ENCODE assay signal across 8 cellular contexts in the genomic region with DNA sequence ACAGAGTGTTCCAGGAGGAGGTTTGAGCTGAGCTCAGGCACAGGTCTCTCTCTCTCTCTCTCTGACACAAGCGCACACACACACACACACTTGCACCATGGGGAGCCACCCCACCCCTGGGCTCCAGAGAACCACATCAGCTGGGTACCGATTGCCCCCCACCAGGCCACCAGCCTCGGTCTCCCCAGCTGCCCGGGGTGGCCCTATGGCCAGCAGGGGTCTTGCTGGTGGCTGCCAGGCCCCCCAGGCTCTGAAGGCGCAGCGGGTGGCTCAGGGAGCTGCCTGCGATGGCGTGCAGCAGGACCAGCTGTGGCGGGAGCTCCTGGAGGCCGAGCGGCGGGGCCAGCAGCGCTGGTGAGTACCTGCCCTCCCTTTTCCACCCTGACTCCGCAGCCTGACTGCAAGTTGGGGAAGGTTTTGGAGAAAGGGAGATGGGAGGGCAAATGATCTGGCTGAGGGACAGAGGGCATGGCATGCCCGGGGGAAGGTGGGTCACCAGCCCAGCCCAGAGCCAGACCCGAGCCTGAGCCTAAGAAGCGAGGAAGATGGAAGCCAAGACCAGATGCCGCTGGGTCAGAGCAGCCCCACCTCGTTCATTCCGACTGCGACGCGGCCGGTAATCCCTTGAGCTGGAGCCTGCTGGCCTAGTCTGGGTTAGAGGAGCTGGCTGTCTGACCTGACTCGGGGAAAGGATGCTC. TPM values are rescaled to one million over a fixed set of nuclear protein-coding genes. Genes with fewer than 3 reads are reported as not detected.
DNase-seq lines count a peak whose midpoint lies in the region; ATAC-seq, FAIRE-seq and TF ChIP-seq lines count a peak whose summit lies in the region.

No MANE protein-coding gene starts in this region.

- no peak for TF ChIP-seq POLR2A in testis (IDR thresholded peaks at IDR 0.05)

- TF ChIP-seq CTCF in SK-N-SH (IDR thresholded peaks at IDR 0.05) = no peak
- TF ChIP-seq CTCF in kidney epithelial cell (IDR thresholded peaks at IDR 0.05; ENCODE audit: insufficient read depth, low read length, poor library complexity, severe bottlenecking) = peak; percentile 5
- TF ChIP-seq CTCF in testis (IDR thresholded peaks at IDR 0.05) = no peak

- no peaks in the 10 kb centered on the region for H3K79me2 ChIP-seq in SK-N-SH (ENCODE audit: insufficient read depth)

- peak overlapping the region; percentile 96 for H2AFZ ChIP-seq in SK-N-SH (ENCODE audit: low read depth)

- H3K9ac ChIP-seq in SK-N-SH = peak overlapping the region; percentile 30

- no peak for TF ChIP-seq EP300 in SK-N-SH (IDR thresholded peaks at IDR 0.05; ENCODE audit: borderline replicate concordance in 1 of 2, low read depth in 1 of 2, low read length in 1 of 2)

- no peak for ATAC-seq in SK-N-SH treated with all-trans-retinoic acid at 6 μM for 48 hours
- ATAC-seq in HG02852 (IDR thresholded peaks at IDR 0.05; ENCODE audit: unreplicated experiment) = no peak

- no peak for FAIRE-seq in urothelium cell line (lab: Jason Lieb, UNC)

- DNase-seq in SK-N-SH (no peak), astrocyte of the hippocampus (ENCODE audit: low read depth, low spot score) (peak; percentile 43), kidney epithelial cell (ENCODE audit: low read depth) (no peak), testis (no peak), NCI-H1105 treated with DMSO at 0.1 percent for 48 hours (lab: John Stamatoyannopoulos, UW) (no peak), urothelium cell line (ENCODE audit: low spot score) (no peak)

- intact Hi-C loops in testis (cut with DNase I; ENCODE audit: low total_unique reads) = loop anchor here (10.0 kb wide), 1 partner anchor 311 kb away; no protein-coding TSS in a partner anchor

- peaks cover 8% of the 10 kb centered on the region for H3F3A ChIP-seq in SK-N-SH (replicated peaks; ENCODE audit: insufficient read depth)

- POLR2A ChIA-PET in SK-N-SH (lab: Yijun Ruan, JAX) = interaction anchor here (1.0 to 2.3 kb wide), 4 partner anchors 9 to 321 kb away, joined by 4 to 16 read pairs (median 7); a partner anchor contains a TSS

- CTCF ChIA-PET in SK-N-SH (lab: Yijun Ruan, JAX) = interaction anchor here (0.6 to 20.8 kb wide), 89 partner anchors 10 to 1046 kb away, joined by 3 to 666 read pairs (median 6); a partner anchor contains a TSS

- no peaks in the 10 kb centered on the region for H3K9me3 ChIP-seq in SK-N-SH
- no peaks in the 10 kb centered on the region for H3K9me3 ChIP-seq in testis

- H3K4me3 ChIP-seq in SK-N-SH (ENCODE audit: low read depth in 2 of 2, low read length in 1 of 2) (peak overlapping the region; percentile 43 to 57; a peak in 3 of 4 replicates), kidney epithelial cell (ENCODE audit: low read depth, low read length) (peak overlapping the region; percentile 44), testis (peak overlapping the region; percentile 45 to 46)

- TF ChIP-seq RAD21 in SK-N-SH (IDR thresholded peaks at IDR 0.05; ENCODE audit: low read length) = no peak

- no peaks in the 10 kb centered on the region for H3K9me2 ChIP-seq in SK-N-SH

- peak overlapping the region; percentile 49 for H3K4me2 ChIP-seq in SK-N-SH

- H3K36me3 ChIP-seq in SK-N-SH (replicated peaks in 1 of 2; ENCODE audit: control insufficient read depth in 1 of 2, insufficient read depth in 2 of 2, low read length in 1 of 2) (no peaks in the 10 kb centered on the region), kidney epithelial cell (ENCODE audit: control insufficient read depth, insufficient read depth, low read length) (no peaks in the 10 kb centered on the region), testis (ENCODE audit: low read depth, missing control alignments) (no peaks in the 10 kb centered on the region)

- H3K27me3 ChIP-seq in SK-N-SH (ENCODE audit: insufficient read depth) = no peaks in the 10 kb centered on the region
- H3K27me3 ChIP-seq in kidney epithelial cell (ENCODE audit: control insufficient read depth, insufficient read depth, low read length) = peaks cover 11% of the 10 kb centered on the region
- no peaks in the 10 kb centered on the region for H3K27me3 ChIP-seq in testis

- H4K20me1 ChIP-seq in SK-N-SH (ENCODE audit: insufficient read depth) = no peaks in the 10 kb centered on the region

- H3K4me1 ChIP-seq in SK-N-SH (ENCODE audit: control insufficient read depth in 1 of 2, insufficient read depth in 2 of 2, low read depth in 1 of 2, low read length in 1 of 2) (peaks cover 0 to 20% of the 10 kb centered on the region in 2 experiments; a peak in 1 of 4 replicates), testis (peaks cover 14% of the 10 kb centered on the region)

- 94% methylated on average over 20 of the region's 25 CpGs for WGBS in SK-N-SH (ENCODE audit: low lambda C conversion rate)
- WGBS in testis, 2 donors = 3 to 17% methylated on average over 13 of the region's 25 CpGs

- H3K27ac ChIP-seq in SK-N-SH (ENCODE audit: low read depth in 2 of 2, low read length in 1 of 2) (no peak overlapping the region; a peak in 1 of 4 replicates), testis (no peak overlapping the region)

TF ChIP-seq in SK-N-SH, 30 proteins besides CTCF, POLR2A, EP300 and RAD21:
- TF ChIP-seq JUND (IDR thresholded peaks at IDR 0.05) = no peak
- no peak for TF ChIP-seq FOSL2 (IDR thresholded peaks at IDR 0.05; ENCODE audit: borderline replicate concordance, low read depth)
- TF ChIP-seq, protein P1, sequence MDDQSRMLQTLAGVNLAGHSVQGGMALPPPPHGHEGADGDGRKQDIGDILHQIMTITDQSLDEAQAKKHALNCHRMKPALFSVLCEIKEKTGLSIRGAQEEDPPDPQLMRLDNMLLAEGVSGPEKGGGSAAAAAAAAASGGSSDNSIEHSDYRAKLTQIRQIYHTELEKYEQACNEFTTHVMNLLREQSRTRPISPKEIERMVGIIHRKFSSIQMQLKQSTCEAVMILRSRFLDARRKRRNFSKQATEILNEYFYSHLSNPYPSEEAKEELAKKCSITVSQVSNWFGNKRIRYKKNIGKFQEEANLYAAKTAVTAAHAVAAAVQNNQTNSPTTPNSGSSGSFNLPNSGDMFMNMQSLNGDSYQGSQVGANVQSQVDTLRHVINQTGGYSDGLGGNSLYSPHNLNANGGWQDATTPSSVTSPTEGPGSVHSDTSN (IDR thresholded peaks at IDR 0.05) = no peak
- no peak for TF ChIP-seq ELF1 (IDR thresholded peaks at IDR 0.05)
- no peak for TF ChIP-seq FOXM1 (IDR thresholded peaks at IDR 0.05; ENCODE audit: low read depth)
- TF ChIP-seq TEAD4 (IDR thresholded peaks at IDR 0.05; ENCODE audit: borderline replicate concordance, insufficient read depth) = no peak
- TF ChIP-seq, protein P2, sequence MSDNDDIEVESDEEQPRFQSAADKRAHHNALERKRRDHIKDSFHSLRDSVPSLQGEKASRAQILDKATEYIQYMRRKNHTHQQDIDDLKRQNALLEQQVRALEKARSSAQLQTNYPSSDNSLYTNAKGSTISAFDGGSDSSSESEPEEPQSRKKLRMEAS (IDR thresholded peaks at IDR 0.05; ENCODE audit: low read depth) = no peak
- no peak for TF ChIP-seq GABPA (IDR thresholded peaks at IDR 0.05; ENCODE audit: low read depth)
- TF ChIP-seq TCF12 (IDR thresholded peaks at IDR 0.05) = no peak
- TF ChIP-seq TAF1 (IDR thresholded peaks at IDR 0.05; ENCODE audit: borderline replicate concordance, low read depth, low read length) = no peak
- no peak for TF ChIP-seq RXRA (IDR thresholded peaks at IDR 0.05; ENCODE audit: borderline replicate concordance, low read depth)
- TF ChIP-seq MXI1 (IDR thresholded peaks at IDR 0.05; ENCODE audit: low read depth, low read length) = no peak

TF ChIP-seq in SK-N-SH treated with all-trans-retinoic acid at 6 μM for 48 hours, 23 proteins besides CTCF, POLR2A, EP300 and RAD21:
- no peak for TF ChIP-seq ZNF8 (CRISPR knock-in tag; IDR thresholded peaks at IDR 0.05)
- no peak for TF ChIP-seq SNAI2 (CRISPR knock-in tag; IDR thresholded peaks at IDR 0.05)
- TF ChIP-seq ZFP3 (CRISPR knock-in tag; IDR thresholded peaks at IDR 0.05) = no peak
- no peak for TF ChIP-seq CSDC2 (CRISPR knock-in tag; IDR thresholded peaks at IDR 0.05)
- TF ChIP-seq ARNTL (CRISPR knock-in tag; IDR thresholded peaks at IDR 0.05; ENCODE audit: borderline replicate concordance, low read depth) = no peak
- no peak for TF ChIP-seq ZNF565 (CRISPR knock-in tag; conservative IDR thresholded peaks at IDR 0.05; ENCODE audit: low read depth)

RNA-seq across cellular contexts. Expression of a gene that starts 21.9 kb away (rescaled TPM):
- polyA plus RNA-seq in SK-N-SH (2012; rRNA removed) = 49.0 and 53.9 TPM in 2 replicates
- polyA plus RNA-seq in SK-N-SH (2012; cell fraction: cytosol; rRNA removed) = 43.8 and 49.4 TPM in 2 replicates
- polyA plus RNA-seq in SK-N-SH (2012; cell fraction: nucleus; rRNA removed) = 40.4 and 57.5 TPM in 2 replicates
- 14.2 and 18.6 TPM in 2 replicates for total RNA-seq in kidney epithelial cell
- total RNA-seq in testis = 10 to 100 TPM; 38.9 to 46.0 TPM
- polyA plus RNA-seq in testis (ENCODE audit: insufficient read depth, low read depth, low replicate concordance) = 23.3 TPM
